In the genomic region with DNA sequence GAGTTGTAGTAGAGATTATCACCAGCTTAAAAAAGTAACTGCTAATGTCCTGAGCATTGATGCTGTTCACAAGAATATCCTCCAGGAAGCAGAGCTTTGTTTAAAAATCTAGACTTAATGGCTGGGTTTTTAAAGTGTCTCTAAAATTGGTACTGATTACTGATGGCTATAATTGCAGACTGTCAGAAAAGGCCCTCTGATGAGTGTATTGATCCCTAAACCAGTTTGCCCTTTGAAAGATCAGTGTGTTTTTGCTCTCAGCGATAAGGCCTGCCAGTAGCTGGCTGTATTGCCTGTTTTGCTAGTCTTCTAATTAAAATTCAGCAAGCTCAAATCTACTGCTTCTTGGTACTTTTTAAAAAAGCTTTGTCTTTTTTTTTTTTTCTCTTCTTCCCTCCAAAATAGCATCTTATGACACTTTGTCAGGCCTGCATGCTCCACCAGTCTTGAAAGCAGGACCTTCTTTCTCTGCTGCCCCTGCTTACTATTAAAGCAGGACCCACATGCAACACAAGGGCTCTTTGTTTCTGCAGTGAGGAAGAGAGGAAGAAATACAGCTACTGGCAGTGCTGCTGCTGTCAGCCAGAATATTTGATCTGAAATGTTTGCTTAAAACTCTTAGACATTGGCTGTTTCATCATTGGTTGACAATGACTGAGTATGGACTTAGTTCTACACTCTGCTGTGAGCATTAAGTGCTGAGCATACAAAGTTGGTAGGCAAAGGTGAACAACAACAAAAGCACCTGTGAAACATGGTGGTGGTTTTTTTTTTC, we compare ENCODE assay signal across 8 cellular contexts. TPM values are rescaled to one million over a fixed set of nuclear protein-coding genes. Genes with fewer than 3 reads are reported as not detected.
DNase-seq lines count a peak whose midpoint lies in the region; ATAC-seq and TF ChIP-seq lines count a peak whose summit lies in the region.

No MANE protein-coding gene starts in this region.

- H3K36me3 Mint-ChIP-seq in T-helper 17 cell (ENCODE audit: low read depth): peaks cover 4% of the 10 kb centered on the region

- peak overlapping the region; percentile 99 for H3K9ac ChIP-seq in MM.1S (ENCODE audit: low read length)

- H4K20me1 ChIP-seq in MM.1S (ENCODE audit: insufficient read depth, low read length): peaks cover 16% of the 10 kb centered on the region

- peaks cover 25% of the 10 kb centered on the region for H3K4me1 ChIP-seq in MM.1S (ENCODE audit: low read length)
- peaks cover 0 to 40% (median 6%) of the 10 kb centered on the region in 4 donors for H3K4me1 ChIP-seq in right lobe of liver

- H3K4me3 Mint-ChIP-seq in T-helper 17 cell: peak overlapping the region; percentile 94

- intact Hi-C loops in right lobe of liver (cut with DNase I): no loop called here
- intact Hi-C loops in sciatic nerve (cut with DNase I): no loop called here

- H3K27ac Mint-ChIP-seq in T-helper 17 cell: peak overlapping the region; percentile 92

- H3K4me3 ChIP-seq in MM.1S (ENCODE audit: low read length) (peak overlapping the region; percentile 98), right lobe of liver (no peak overlapping the region), H7 (ENCODE audit: insufficient read depth, low read depth, low read length) (no peak overlapping the region)

- H2AFZ ChIP-seq in MM.1S (ENCODE audit: low read length): no peak overlapping the region

- ATAC-seq in T-helper 17 cell (no peak), right lobe of liver (peak; percentile 33 to 53 (median 44)), sciatic nerve (no peak)

- H3K27me3 ChIP-seq in MM.1S (replicated peaks; ENCODE audit: insufficient read depth, low read length) (no peaks in the 10 kb centered on the region), right lobe of liver (no peaks in the 10 kb centered on the region), H7 (ENCODE audit: control insufficient read depth, insufficient read depth, low read length) (no peaks in the 10 kb centered on the region)

- peak overlapping the region; percentile 98 for H3K4me2 ChIP-seq in MM.1S (ENCODE audit: low read depth, low read length)

- H3K27ac ChIP-seq in MM.1S (ENCODE audit: low read length) (peak overlapping the region; percentile 91), right lobe of liver (peak overlapping the region in 1 of 3 donors; percentile 44)

- WGBS in right lobe of liver (ENCODE audit: insufficient coverage, low coverage, low lambda C conversion rate, missing lambda C conversion rate): 7% methylated on average over 1 of the region's 1 CpG

- H3F3A ChIP-seq in MM.1S (ENCODE audit: insufficient read depth, low read length): peaks cover 33% of the 10 kb centered on the region

- peaks cover 69% of the 10 kb centered on the region for H3K79me2 ChIP-seq in MM.1S (ENCODE audit: low read length)

- peaks cover 48% of the 10 kb centered on the region for H3K4me1 Mint-ChIP-seq in T-helper 17 cell

- peak; percentile 31 for TF ChIP-seq POLR2A in right lobe of liver (IDR thresholded peaks at IDR 0.05)

- TF ChIP-seq CTCF in MM.1S (IDR thresholded peaks at IDR 0.05; ENCODE audit: low read length): no peak
- no peak for TF ChIP-seq CTCF in right lobe of liver (IDR thresholded peaks at IDR 0.05)

- H3K27me3 Mint-ChIP-seq in T-helper 17 cell: peaks cover 4% of the 10 kb centered on the region

- H3K36me3 ChIP-seq in MM.1S (replicated peaks; ENCODE audit: insufficient read depth, low read length) (no peaks in the 10 kb centered on the region), right lobe of liver (no peaks in the 10 kb centered on the region), H7 (replicated peaks; ENCODE audit: control insufficient read depth, insufficient read depth, low read length) (no peaks in the 10 kb centered on the region)

- H3K9me3 ChIP-seq in MM.1S (replicated peaks; ENCODE audit: insufficient read depth, low read length): no peaks in the 10 kb centered on the region
- no peaks in the 10 kb centered on the region for H3K9me3 ChIP-seq in T-helper 17 cell (ENCODE audit: control insufficient read depth, low read length, poor library complexity, severe bottlenecking)
- H3K9me3 ChIP-seq in right lobe of liver: no peaks in the 10 kb centered on the region

- DNase-seq in COR-L47 (lab: John Stamatoyannopoulos, UW): peak; percentile 25
- DNase-seq in MM.1S: peak; percentile 87
- no peak for DNase-seq in T-helper 17 cell
- DNase-seq in right lobe of liver: no peak
- no peak for DNase-seq in GM19238 (ENCODE audit: insufficient read length, low spot score)
- DNase-seq in sciatic nerve (ENCODE audit: low spot score): no peak
- DNase-seq in H7: no peak
- no peak for DNase-seq in mucosa of gallbladder (ENCODE audit: low spot score)

- no peaks in the 10 kb centered on the region for H3K9me2 ChIP-seq in MM.1S (replicated peaks; ENCODE audit: insufficient read depth, low read length)

RNA-seq across cellular contexts. Expression of a gene that starts 1.8 kb away (rescaled TPM):
- 10 to 100 TPM; 77.7 to 78.9 TPM for total RNA-seq in T-helper 17 cell
- total RNA-seq in right lobe of liver: 100 to 1,000 TPM in 1 of 6 experiments, 10 to 100 TPM in 5; 46.7 to 104 (median 85.3) TPM
- total RNA-seq in sciatic nerve: 41.1 TPM
- 17.4 and 26.9 TPM in 2 replicates for total RNA-seq in H7 (2014; rRNA removed; shearing (Covaris generic))
- total RNA-seq in mucosa of gallbladder: 58.7 TPM

Comparison
In these comparisons a context has a peak if more than half of its experiments do, and no peak if none do; other contexts are left out.
1. DNase-seq: peak in COR-L47 (single experiment) and MM.1S (single experiment); none in T-helper 17 cell (0 of 3), right lobe of liver (0 of 3), GM19238 (single experiment), sciatic nerve (single experiment), H7 (single experiment) and mucosa of gallbladder (single experiment).
2. ATAC-seq: peak in right lobe of liver (4 of 4); none in T-helper 17 cell (single experiment) and sciatic nerve (single experiment).